ENCODE assay signal across 7 cellular contexts in genomic region chr16:67480833-67481560, GRCh38. TPM values are rescaled to one million over a fixed set of nuclear protein-coding genes. Genes with fewer than 3 reads are reported as not detected.
DNase-seq lines count a peak whose midpoint lies in the region; ATAC-seq, FAIRE-seq and TF ChIP-seq lines count a peak whose summit lies in the region.

Gene ATP6V0D1, minus strand, starts transcription at chr16:67481157. Its CDS starts 71 bp downstream, at chr16:67481086.

- H3K4me3 ChIP-seq in astrocyte of the cerebellum (ENCODE audit: low read depth, low read length): peak within 1 kb of the TSS; percentile 74

- ATAC-seq in HG02981 (IDR thresholded peaks at IDR 0.05; ENCODE audit: unreplicated experiment): peak; percentile 90

- peak; percentile 91 for TF ChIP-seq CTCF in astrocyte of the cerebellum (IDR thresholded peaks at IDR 0.05; ENCODE audit: low read depth, low read length, missing control alignments)

- peak; percentile 86 for FAIRE-seq in GM18507 (lab: Jason Lieb, UNC)

- in situ Hi-C loops in astrocyte of the cerebellum (cut with HindIII; ENCODE audit: low sequenced_read_pairs): no loop called here

- DNase-seq in GM18507 (ENCODE audit: extremely low spot score, insufficient read length, low read depth): peak; percentile 100
- peak; percentile 87 for DNase-seq in NCI-H2029 (lab: John Stamatoyannopoulos, UW)
- DNase-seq in T-helper 22 cell (ENCODE audit: low read depth): peak; percentile 96
- peak; percentile 93 for DNase-seq in astrocyte of the cerebellum (ENCODE audit: low read depth)
- DNase-seq in hepatic stellate cell (ENCODE audit: low spot score): peak; percentile 99
- DNase-seq in renal cortical epithelial cell (ENCODE audit: low read depth): peak; percentile 93

RNA-seq across cellular contexts. Expression of gene ATP6V0D1, which starts in this region (rescaled TPM):
- total RNA-seq in renal cortical epithelial cell: 127 and 183 TPM in 2 replicates

Comparison
In these comparisons a context has a peak if more than half of its experiments do, and no peak if none do; other contexts are left out.
1. Peak in every context shown above with its lines: DNase-seq, ATAC-seq and H3K4me3 ChIP-seq.